ENCODE assay signal across 1 cellular context in genomic region chr15:57500979-57501576, GRCh38.
TF ChIP-seq lines count a peak whose summit lies in the region.

No MANE protein-coding gene starts in this region.

TF ChIP-seq in IMR-90, 13 proteins besides CTCF, POLR2A, EP300 and RAD21 (continued from another document):
- TF ChIP-seq USF2 (IDR thresholded peaks at IDR 0.05; ENCODE audit: low read depth, low read length) = no peak
